23 cellular contexts compared by ENCODE assay signal in the genomic region with DNA sequence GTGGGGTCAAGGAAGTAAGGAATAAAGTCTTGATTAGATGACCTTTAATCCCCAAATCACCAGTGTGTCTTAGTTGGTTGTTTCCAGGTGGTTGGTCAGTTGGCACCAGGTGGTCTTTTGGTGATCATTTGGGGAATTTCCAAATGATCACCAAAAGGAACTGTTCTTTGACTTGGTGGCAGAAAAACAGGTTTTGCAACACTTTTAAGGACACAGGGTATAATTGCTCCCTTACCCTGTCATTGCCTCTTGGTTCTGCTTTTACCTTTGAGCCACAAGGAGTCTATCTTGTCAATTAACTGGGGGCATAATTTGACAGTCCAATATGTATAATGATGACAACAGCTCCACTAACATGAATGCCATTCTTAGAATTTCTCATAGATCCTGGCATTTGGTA.
DNase-seq lines count a peak whose midpoint lies in the region; ATAC-seq and TF ChIP-seq lines count a peak whose summit lies in the region.
"Had no signal": no experiment of that assay in that cellular context is flagged by ENCODE, and none has a peak within 500 bp of the region (broad histone marks: within the 10 kb centered on the region; RNA-seq: fewer than 3 reads in every experiment).

No MANE protein-coding gene starts in this region.

- peak overlapping the region; percentile 6; the same call in 1 of the 2 replicates for H3K4me2 ChIP-seq in GM23338

- no peak overlapping the region for H2AFZ ChIP-seq in GM23338

- no peaks in the 10 kb centered on the region for H3K9me3 ChIP-seq in A673 (ENCODE audit: low read depth, low read length, poor library complexity, severe bottlenecking)
- no peaks in the 10 kb centered on the region for H3K9me3 ChIP-seq in left lung
- H3K9me3 ChIP-seq in CD4-positive, alpha-beta T cell (ENCODE audit: control insufficient read depth, low read length) = no peaks in the 10 kb centered on the region
- H3K9me3 ChIP-seq in sigmoid colon = no peaks in the 10 kb centered on the region
- H3K9me3 ChIP-seq: SJSA1, stomach, uterus had no signal

- H3K79me2 ChIP-seq in GM23338 (replicated peaks; ENCODE audit: insufficient read depth) = no peaks in the 10 kb centered on the region

- TF ChIP-seq EP300 in sigmoid colon (IDR thresholded peaks at IDR 0.05) = no peak

- peak overlapping the region; percentile 74 for H3K27ac Mint-ChIP-seq in GM23338
- H3K27ac Mint-ChIP-seq in CD4-positive, alpha-beta T cell = no peak overlapping the region
- H3K27ac Mint-ChIP-seq: activated naive CD4-positive, alpha-beta T cell treated with anti-CD3 and anti-CD28 coated beads, Interleukin-2, amount 50 U/mL, for 24 hours had no signal

- no peaks in the 10 kb centered on the region for H3F3A ChIP-seq in GM23338 (replicated peaks; ENCODE audit: low read depth)

- CTCF ChIA-PET in A673 (lab: Charles Lee) = no interaction called here
- CTCF ChIA-PET in CD4-positive, alpha-beta T cell (lab: Charles Lee) = no interaction called here

- no peak for TF ChIP-seq POLR2A in sigmoid colon (IDR thresholded peaks at IDR 0.05)

- H3K27me3 ChIP-seq in A673 (replicated peaks; ENCODE audit: insufficient read depth, low read depth, low read length, poor library complexity) (no peaks in the 10 kb centered on the region), GM23338 (ENCODE audit: insufficient read depth) (no peaks in the 10 kb centered on the region), left lung (no peaks in the 10 kb centered on the region), sigmoid colon (no peaks in the 10 kb centered on the region)
- H3K27me3 ChIP-seq in CD4-positive, alpha-beta T cell (ENCODE audit: control insufficient read depth, insufficient read depth, low read length) = no peaks in the 10 kb centered on the region
- H3K27me3 ChIP-seq: SJSA1, stomach, uterus had no signal

- no peaks in the 10 kb centered on the region; the same call in 2 of the 3 replicates for H3K36me3 Mint-ChIP-seq in GM23338 (ENCODE audit: low read depth)
- H3K36me3 Mint-ChIP-seq in CD4-positive, alpha-beta T cell (ENCODE audit: low read depth) = no peaks in the 10 kb centered on the region
- H3K36me3 Mint-ChIP-seq: immature natural killer cell had no signal

- H3K4me1 ChIP-seq in A673 (ENCODE audit: insufficient read depth, low read length, poor library complexity, severe bottlenecking) (peaks cover 38% of the 10 kb centered on the region), GM23338 (ENCODE audit: insufficient read depth) (peaks cover 54% of the 10 kb centered on the region), left lung (peaks cover 5 to 13% of the 10 kb centered on the region in 2 donors), sigmoid colon (peaks cover 0 to 11% (median 10%) of the 10 kb centered on the region in 4 donors)
- H3K4me1 ChIP-seq: SJSA1, uterus had no signal

- H3K4me3 ChIP-seq in A673 (ENCODE audit: low read depth, low read length, poor library complexity, severe bottlenecking) = no peak overlapping the region
- H3K4me3 ChIP-seq in GM23338 = no peak overlapping the region
- H3K4me3 ChIP-seq in left lung = no peak overlapping the region
- H3K4me3 ChIP-seq in sigmoid colon = no peak overlapping the region
- H3K4me3 ChIP-seq: coronary artery, lung, SJSA1, stomach, uterus had no signal

- TF ChIP-seq CTCF in A673 (conservative IDR thresholded peaks at IDR 0.05; ENCODE audit: low read depth, low read length) = no peak
- no peak for TF ChIP-seq CTCF in GM23338 (conservative IDR thresholded peaks at IDR 0.05; ENCODE audit: low read depth in 2 of 2)
- TF ChIP-seq CTCF in left lung (IDR thresholded peaks at IDR 0.05) = no peak
- TF ChIP-seq CTCF in CD4-positive, alpha-beta T cell (IDR thresholded peaks at IDR 0.05) = no peak
- no peak for TF ChIP-seq CTCF in sigmoid colon (IDR thresholded peaks at IDR 0.05)

- peak; percentile 47 for ATAC-seq in GM23338
- peak; percentile 60 for ATAC-seq in left lung
- no peak for ATAC-seq in CD4-positive, alpha-beta T cell (ENCODE audit: poor library complexity)
- ATAC-seq in HG03354 (IDR thresholded peaks at IDR 0.05; ENCODE audit: poor library complexity, severe bottlenecking, unreplicated experiment) = no peak

- H4K20me1 ChIP-seq in GM23338 (replicated peaks; ENCODE audit: insufficient read depth) = no peaks in the 10 kb centered on the region

- no peaks in the 10 kb centered on the region for H3K9me3 Mint-ChIP-seq in GM23338
- no peaks in the 10 kb centered on the region for H3K9me3 Mint-ChIP-seq in CD4-positive, alpha-beta T cell
- H3K9me3 Mint-ChIP-seq: activated naive CD4-positive, alpha-beta T cell treated with anti-CD3 and anti-CD28 coated beads, Interleukin-2, amount 50 U/mL, for 24 hours; immature natural killer cell; nephron progenitor cell had no signal

- no peaks in the 10 kb centered on the region for H3K9me2 ChIP-seq in GM23338 (ENCODE audit: insufficient read depth)

- no peaks in the 10 kb centered on the region for H3K27me3 Mint-ChIP-seq in GM23338 (ENCODE audit: insufficient read depth, low read depth, poor library complexity)
- H3K27me3 Mint-ChIP-seq in CD4-positive, alpha-beta T cell = no peaks in the 10 kb centered on the region
- H3K27me3 Mint-ChIP-seq: activated naive CD4-positive, alpha-beta T cell treated with anti-CD3 and anti-CD28 coated beads, Interleukin-2, amount 50 U/mL, for 24 hours had no signal

- DNase-seq in A673 (ENCODE audit: low spot score) = no peak
- peak; percentile 33 for DNase-seq in GM23338 (ENCODE audit: low spot score)
- peak; percentile 27 for DNase-seq in NOMO-1 treated with dmso at 0.1 percent for 144 hours (lab: John Stamatoyannopoulos, UW; ENCODE audit: unreplicated experiment)
- DNase-seq in left lung = no peak
- no peak for DNase-seq in CD4-positive, alpha-beta T cell
- DNase-seq in sigmoid colon = no peak
- DNase-seq in activated CD4-positive, alpha-beta T cell treated with anti-CD3 and anti-CD28 coated beads for 48 hours = no peak
- DNase-seq: ACHN; activated CD4-positive, alpha-beta T cell treated with anti-CD3 and anti-CD28 coated beads, Interleukin-2, amount 50 U/mL, for 4 hours; activated T-cell treated with anti-CD3 and anti-CD28 coated beads, Interleukin-2, amount 50 U/mL, for 1 hour; erythroblast; immature natural killer cell; MM.1S; NCI-H345; nephron progenitor cell; retina; stomach; uterus had no signal

- TSS peak; percentile 91 for BruUV-seq in A673 (replicated peaks; lab: Mats Ljungman, UMichigan)

- no peaks in the 10 kb centered on the region for H3K36me3 ChIP-seq in A673 (ENCODE audit: insufficient read depth, low read length, poor library complexity, severe bottlenecking)
- H3K36me3 ChIP-seq in GM23338 (ENCODE audit: insufficient read depth) = no peaks in the 10 kb centered on the region
- no peaks in the 10 kb centered on the region for H3K36me3 ChIP-seq in left lung
- no peaks in the 10 kb centered on the region for H3K36me3 ChIP-seq in sigmoid colon
- H3K36me3 ChIP-seq: SJSA1, stomach, uterus had no signal

- POLR2A ChIA-PET in A673 (lab: Charles Lee; ENCODE audit: low non-redundant PET) = interaction anchor here (0.5 to 0.9 kb wide), 2 partner anchors 40 to 45 kb away, joined by 3 to 8 read pairs; no protein-coding TSS in a partner anchor
- POLR2A ChIA-PET in CD4-positive, alpha-beta T cell (lab: Charles Lee) = no interaction called here

- H3K4me3 Mint-ChIP-seq in GM23338 = peak overlapping the region; percentile 38; the same call in 2 of the 3 replicates
- no peak overlapping the region for H3K4me3 Mint-ChIP-seq in CD4-positive, alpha-beta T cell
- H3K4me3 Mint-ChIP-seq: activated naive CD4-positive, alpha-beta T cell treated with anti-CD3 and anti-CD28 coated beads, Interleukin-2, amount 50 U/mL, for 24 hours; immature natural killer cell; nephron progenitor cell had no signal

- intact Hi-C loops in A673 (cut with micrococcal nuclease; ENCODE audit: unreplicated experiment) (loop anchor here (5.0 kb wide), 2 partner anchors 42 to 847 kb away; no protein-coding TSS in a partner anchor), left lung (cut with DNase I) (no loop called here), sigmoid colon (cut with DNase I) (no loop called here)
- intact Hi-C loops in CD4-positive, alpha-beta T cell (cut with DNase I, micrococcal nuclease) = no loop called here

- peak overlapping the region; percentile 27 for H3K27ac ChIP-seq in A673 (ENCODE audit: low read depth, low read length, poor library complexity, severe bottlenecking)
- no peak overlapping the region for H3K27ac ChIP-seq in GM23338 (ENCODE audit: low read depth)
- H3K27ac ChIP-seq in left lung = no peak overlapping the region
- no peak overlapping the region for H3K27ac ChIP-seq in CD4-positive, alpha-beta T cell (ENCODE audit: low read depth, low read length)
- H3K27ac ChIP-seq in sigmoid colon = no peak overlapping the region
- H3K27ac ChIP-seq: coronary artery, SJSA1, stomach, uterus had no signal

- H3K4me1 Mint-ChIP-seq in GM23338 = peaks cover 36% of the 10 kb centered on the region
- no peaks in the 10 kb centered on the region for H3K4me1 Mint-ChIP-seq in CD4-positive, alpha-beta T cell (ENCODE audit: low read depth)
- H3K4me1 Mint-ChIP-seq: immature natural killer cell had no signal

TF ChIP-seq in GM23338, 12 proteins besides CTCF, POLR2A, EP300 and RAD21 (continues in another document):
- TF ChIP-seq EZH2phosphoT487 (IDR thresholded peaks at IDR 0.05; ENCODE audit: unreplicated experiment) (no peak), ZNF331 (CRISPR knock-in tag; IDR thresholded peaks at IDR 0.05; ENCODE audit: low read depth) (no peak), NANOG (IDR thresholded peaks at IDR 0.05; ENCODE audit: borderline replicate concordance) (no peak)
- TF ChIP-seq, protein P1, sequence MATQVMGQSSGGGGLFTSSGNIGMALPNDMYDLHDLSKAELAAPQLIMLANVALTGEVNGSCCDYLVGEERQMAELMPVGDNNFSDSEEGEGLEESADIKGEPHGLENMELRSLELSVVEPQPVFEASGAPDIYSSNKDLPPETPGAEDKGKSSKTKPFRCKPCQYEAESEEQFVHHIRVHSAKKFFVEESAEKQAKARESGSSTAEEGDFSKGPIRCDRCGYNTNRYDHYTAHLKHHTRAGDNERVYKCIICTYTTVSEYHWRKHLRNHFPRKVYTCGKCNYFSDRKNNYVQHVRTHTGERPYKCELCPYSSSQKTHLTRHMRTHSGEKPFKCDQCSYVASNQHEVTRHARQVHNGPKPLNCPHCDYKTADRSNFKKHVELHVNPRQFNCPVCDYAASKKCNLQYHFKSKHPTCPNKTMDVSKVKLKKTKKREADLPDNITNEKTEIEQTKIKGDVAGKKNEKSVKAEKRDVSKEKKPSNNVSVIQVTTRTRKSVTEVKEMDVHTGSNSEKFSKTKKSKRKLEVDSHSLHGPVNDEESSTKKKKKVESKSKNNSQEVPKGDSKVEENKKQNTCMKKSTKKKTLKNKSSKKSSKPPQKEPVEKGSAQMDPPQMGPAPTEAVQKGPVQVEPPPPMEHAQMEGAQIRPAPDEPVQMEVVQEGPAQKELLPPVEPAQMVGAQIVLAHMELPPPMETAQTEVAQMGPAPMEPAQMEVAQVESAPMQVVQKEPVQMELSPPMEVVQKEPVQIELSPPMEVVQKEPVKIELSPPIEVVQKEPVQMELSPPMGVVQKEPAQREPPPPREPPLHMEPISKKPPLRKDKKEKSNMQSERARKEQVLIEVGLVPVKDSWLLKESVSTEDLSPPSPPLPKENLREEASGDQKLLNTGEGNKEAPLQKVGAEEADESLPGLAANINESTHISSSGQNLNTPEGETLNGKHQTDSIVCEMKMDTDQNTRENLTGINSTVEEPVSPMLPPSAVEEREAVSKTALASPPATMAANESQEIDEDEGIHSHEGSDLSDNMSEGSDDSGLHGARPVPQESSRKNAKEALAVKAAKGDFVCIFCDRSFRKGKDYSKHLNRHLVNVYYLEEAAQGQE (IDR thresholded peaks at IDR 0.05; ENCODE audit: unreplicated experiment) = no peak

Comparison
In these comparisons a context has a peak if more than half of its experiments do, and no peak if none do; other contexts are left out.
1. DNase-seq: peak in GM23338 (single experiment) and NOMO-1 treated with dmso at 0.1 percent for 144 hours (single experiment); none in A673 (single experiment), left lung (0 of 2), CD4-positive, alpha-beta T cell (0 of 10), sigmoid colon (single experiment) and activated CD4-positive, alpha-beta T cell treated with anti-CD3 and anti-CD28 coated beads for 48 hours (single experiment).
2. ATAC-seq: peak in GM23338 (single experiment) and left lung (single experiment); none in CD4-positive, alpha-beta T cell (single experiment) and HG03354 (single experiment).